ENCODE assay signal across 28 cellular contexts in the genomic region with DNA sequence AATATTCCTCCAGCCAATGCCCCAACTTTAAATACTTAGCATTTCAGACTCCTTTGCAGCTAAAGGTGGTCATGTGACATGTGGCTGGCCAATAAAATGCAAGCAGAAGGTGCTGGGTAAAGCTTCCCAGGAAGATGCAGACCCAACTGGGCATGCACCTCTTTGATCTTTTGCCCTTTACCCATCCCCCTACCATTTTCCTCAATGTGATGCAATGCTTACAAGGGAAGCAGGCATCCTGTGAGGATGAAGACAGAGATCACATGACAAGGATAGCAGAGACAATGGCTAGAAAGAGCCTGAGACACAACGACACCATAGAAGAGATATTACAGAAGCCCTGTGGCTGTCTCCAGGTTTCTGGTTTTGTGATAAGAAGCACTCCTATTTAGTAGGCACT. TPM values are rescaled to one million over a fixed set of nuclear protein-coding genes. Genes with fewer than 3 reads are reported as not detected.
"Had no signal": no experiment of that assay in that cellular context is flagged by ENCODE, and none has a peak within 500 bp of the region (broad histone marks: within the 10 kb centered on the region; RNA-seq: fewer than 3 reads in every experiment).

No MANE protein-coding gene starts in this region.

- DNase-seq: colonic mucosa; effector CD8-positive, alpha-beta T cell; endodermal cell; foreskin fibroblast; gastrocnemius medialis; head of caudate nucleus; kidney; naive thymus-derived CD4-positive, alpha-beta T cell; nucleus accumbens; right cardiac atrium; spleen; stimulated activated CD4-positive, alpha-beta T cell treated with anti-CD3 and anti-CD28 coated beads, Interleukin-4, amount 100 ng/mL, for 4 hours; stimulated activated naive CD8-positive, alpha-beta T cell treated with anti-CD3 and anti-CD28 coated beads, Interleukin-15, Interleukin-2, amounts not matched to agents 100 U/mL and 50 U/mL, for 24 hours; substantia nigra; testis; tibial artery had no signal

- H3K27me3 ChIP-seq: neural progenitor cell, testis had no signal

- H3K4me3 Mint-ChIP-seq: dendritic cell treated with granulocyte-macrophage colony-stimulating factor and Interleukin-4, amounts not matched to agents 40 ng/mL and 50 ng/mL, for 4 days; endodermal cell; memory B cell; mesothelial cell of epicardium; stimulated activated memory B cell treated with anti-CD40 and anti-IgM and Interleukin-4, amounts not matched to agents 10 μg/mL and 1 μg/mL and 100 μg/mL, for 72 hours had no signal

- FAIRE-seq: kidney had no signal

- ATAC-seq: esophagus mucosa; gastrocnemius medialis; left lobe of liver; naive thymus-derived CD4-positive, alpha-beta T cell; right cardiac atrium; stimulated activated memory B cell treated with anti-CD40 and anti-IgM and Interleukin-4, amounts not matched to agents 10 μg/mL and 1 μg/mL and 100 μg/mL, for 72 hours; stimulated activated naive CD8-positive, alpha-beta T cell treated with anti-CD3 and anti-CD28 coated beads, Interleukin-15, Interleukin-2, amounts not matched to agents 100 U/mL and 50 U/mL, for 24 hours had no signal

- H3K27ac Mint-ChIP-seq: dendritic cell treated with granulocyte-macrophage colony-stimulating factor and Interleukin-4, amounts not matched to agents 40 ng/mL and 50 ng/mL, for 4 days; endodermal cell; memory B cell; mesothelial cell of epicardium; naive thymus-derived CD4-positive, alpha-beta T cell; neural progenitor cell; stimulated activated memory B cell treated with anti-CD40 and anti-IgM and Interleukin-4, amounts not matched to agents 10 μg/mL and 1 μg/mL and 100 μg/mL, for 72 hours; type B pancreatic cell had no signal

- H3K9me3 Mint-ChIP-seq: dendritic cell treated with granulocyte-macrophage colony-stimulating factor and Interleukin-4, amounts not matched to agents 40 ng/mL and 50 ng/mL, for 4 days; endodermal cell; memory B cell; neural progenitor cell; type B pancreatic cell had no signal

- H3K36me3 Mint-ChIP-seq: memory B cell; mesothelial cell of epicardium; naive thymus-derived CD4-positive, alpha-beta T cell; neural progenitor cell; stimulated activated memory B cell treated with anti-CD40 and anti-IgM and Interleukin-4, amounts not matched to agents 10 μg/mL and 1 μg/mL and 100 μg/mL, for 72 hours; type B pancreatic cell had no signal

- H3K4me1 ChIP-seq: prostate gland had no signal

- H3K4me3 ChIP-seq: colonic mucosa, gastrocnemius medialis, lung, neural progenitor cell, prostate gland, skin epidermis, spleen, testis, tibial artery had no signal

- H3K27ac ChIP-seq: colonic mucosa, epithelial cell of prostate, gastrocnemius medialis, neural progenitor cell, prostate gland, skin epidermis, spleen, testis, tibial artery had no signal

- H3K9ac ChIP-seq: neural progenitor cell had no signal

- H3K4me2 ChIP-seq: neural progenitor cell had no signal

- H3K36me3 ChIP-seq: colonic mucosa, gastrocnemius medialis, neural progenitor cell, prostate gland, spleen, tibial artery had no signal

RNA-seq across cellular contexts. Expression of a gene that starts 2.1 kb away (rescaled TPM):
- polyA plus RNA-seq: naive thymus-derived CD4-positive, alpha-beta T cell had no signal
